18 cellular contexts compared by ENCODE assay signal in the genomic region with DNA sequence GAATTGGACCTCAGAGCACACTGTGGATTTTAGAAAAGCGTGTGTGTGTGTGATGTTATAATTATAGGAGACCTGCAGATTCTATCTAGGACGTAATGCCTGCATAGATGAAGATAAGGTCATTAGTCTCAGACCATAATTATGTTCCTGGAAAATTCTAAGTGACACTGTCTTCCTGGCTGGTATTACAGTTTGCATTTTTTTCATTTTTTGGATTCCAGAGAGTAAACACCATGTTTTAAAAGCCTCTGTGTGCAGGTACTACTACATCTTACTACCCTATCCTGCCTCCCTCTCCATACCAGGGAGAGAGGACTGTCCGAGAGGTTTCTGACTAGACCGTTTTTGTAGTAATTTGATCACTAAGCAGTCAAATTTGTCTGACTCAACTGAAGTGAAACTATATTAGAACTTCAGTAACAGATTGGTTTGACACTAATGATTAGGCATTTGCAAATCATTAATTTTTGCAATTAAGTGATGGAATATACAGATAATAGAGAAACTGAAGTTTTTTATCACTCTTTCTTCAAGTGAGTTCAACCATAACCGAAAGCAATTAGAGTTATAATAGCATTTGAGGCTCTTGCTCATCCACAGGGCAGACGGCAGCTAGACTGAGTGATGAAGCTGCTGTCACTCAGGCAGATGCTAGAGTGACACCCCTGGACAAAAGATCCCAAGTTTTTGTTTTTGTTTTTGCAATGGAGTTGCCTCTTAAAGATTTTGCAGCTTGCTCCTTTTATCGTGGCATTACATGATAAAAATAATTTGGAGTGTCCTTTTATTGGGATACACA. TPM values are rescaled to one million over a fixed set of nuclear protein-coding genes. Genes with fewer than 3 reads are reported as not detected.
A peak's percentile ranks its signal among the peaks of the same experiment; 100 is the strongest.
DNase-seq lines count a peak whose midpoint lies in the region; ATAC-seq, FAIRE-seq and TF ChIP-seq lines count a peak whose summit lies in the region.
"Had no signal": no experiment of that assay in that cellular context is flagged by ENCODE, and none has a peak within 500 bp of the region (broad histone marks: within the 10 kb centered on the region; RNA-seq: fewer than 3 reads in every experiment).

No MANE protein-coding gene starts in this region.

- H3K4me3 Mint-ChIP-seq in activated naive CD8-positive, alpha-beta T cell treated with anti-CD3 and anti-CD28 coated beads, Interleukin-2, amount 10 ng/mL, durations not matched to agents 7 days and 5 days = no peak overlapping the region
- H3K4me3 Mint-ChIP-seq in osteocyte (ENCODE audit: unreplicated experiment) = no peak overlapping the region
- H3K4me3 Mint-ChIP-seq: activated B cell treated with CpG ODN at 0.5 μM for 24 hours, natural killer cell had no signal

- no peak for TF ChIP-seq POLR2A in H54 (IDR thresholded peaks at IDR 0.05; ENCODE audit: low read depth, low read length)

- no peaks in the 10 kb centered on the region for H3K27me3 Mint-ChIP-seq in activated naive CD8-positive, alpha-beta T cell treated with anti-CD3 and anti-CD28 coated beads, Interleukin-2, amount 10 ng/mL, durations not matched to agents 7 days and 5 days
- H3K27me3 Mint-ChIP-seq in osteocyte (ENCODE audit: unreplicated experiment) = no peaks in the 10 kb centered on the region
- H3K27me3 Mint-ChIP-seq: activated B cell treated with CpG ODN at 0.5 μM for 24 hours had no signal

- DNase-seq in EH (ENCODE audit: low read depth) = peak; percentile 43
- DNase-seq in H54 (ENCODE audit: insufficient read length, low spot score) = no peak
- no peak for DNase-seq in activated naive CD8-positive, alpha-beta T cell treated with anti-CD3 and anti-CD28 coated beads, Interleukin-2, amount 10 ng/mL, durations not matched to agents 7 days and 5 days
- DNase-seq in osteocyte (ENCODE audit: extremely low spot score, unreplicated experiment) = no peak
- no peak for DNase-seq in omental fat pad (ENCODE audit: low spot score)
- no peak for DNase-seq in SW 1271 (lab: John Stamatoyannopoulos, UW)
- DNase-seq in COLO668 (lab: John Stamatoyannopoulos, UW; ENCODE audit: unreplicated experiment) = no peak
- DNase-seq: activated B cell treated with CpG ODN at 0.5 μM for 24 hours; activated CD8-positive, alpha-beta memory T cell treated with anti-CD3 and anti-CD28 coated beads for 24 hours; amniotic stem cell; COR-L47; erythroblast; natural killer cell; NCI-H1417; NCI-H526 treated with DMSO at 0.1 percent for 48 hours had no signal

- peaks cover 36% of the 10 kb centered on the region for H3K36me3 Mint-ChIP-seq in activated naive CD8-positive, alpha-beta T cell treated with anti-CD3 and anti-CD28 coated beads, Interleukin-2, amount 10 ng/mL, durations not matched to agents 7 days and 5 days
- peaks cover 56% of the 10 kb centered on the region for H3K36me3 Mint-ChIP-seq in osteocyte (ENCODE audit: unreplicated experiment)

- TF ChIP-seq CTCF in osteocyte (IDR thresholded peaks at IDR 0.05) (no peak), omental fat pad (IDR thresholded peaks at IDR 0.05) (no peak)

- peak overlapping the region; percentile 43 for H3K27ac Mint-ChIP-seq in activated naive CD8-positive, alpha-beta T cell treated with anti-CD3 and anti-CD28 coated beads, Interleukin-2, amount 10 ng/mL, durations not matched to agents 7 days and 5 days
- peak overlapping the region; percentile 84 for H3K27ac Mint-ChIP-seq in osteocyte (ENCODE audit: unreplicated experiment)
- H3K27ac Mint-ChIP-seq: activated B cell treated with CpG ODN at 0.5 μM for 24 hours, natural killer cell had no signal

- no peak for ATAC-seq in activated naive CD8-positive, alpha-beta T cell treated with anti-CD3 and anti-CD28 coated beads, Interleukin-2, amount 10 ng/mL, durations not matched to agents 7 days and 5 days (ENCODE audit: low read depth)
- ATAC-seq in omental fat pad (ENCODE audit: low FRiP score) = no peak
- ATAC-seq: natural killer cell, Right ventricle myocardium inferior had no signal

- POLR2A ChIA-PET in activated naive CD8-positive, alpha-beta T cell treated with anti-CD3 and anti-CD28 coated beads, Interleukin-2, amount 10 ng/mL, durations not matched to agents 7 days and 5 days (lab: Charles Lee) = no interaction called here

- H3K4me1 Mint-ChIP-seq in activated naive CD8-positive, alpha-beta T cell treated with anti-CD3 and anti-CD28 coated beads, Interleukin-2, amount 10 ng/mL, durations not matched to agents 7 days and 5 days = peaks cover 13% of the 10 kb centered on the region
- peaks cover 24% of the 10 kb centered on the region for H3K4me1 Mint-ChIP-seq in osteocyte (ENCODE audit: unreplicated experiment)

- FAIRE-seq in H54 (lab: Jason Lieb, UNC) = peak; percentile 15
- FAIRE-seq: frontal cortex, GM18507 had no signal

- H3K9me3 Mint-ChIP-seq in activated naive CD8-positive, alpha-beta T cell treated with anti-CD3 and anti-CD28 coated beads, Interleukin-2, amount 10 ng/mL, durations not matched to agents 7 days and 5 days = no peaks in the 10 kb centered on the region
- no peaks in the 10 kb centered on the region for H3K9me3 Mint-ChIP-seq in osteocyte (ENCODE audit: unreplicated experiment)
- H3K9me3 Mint-ChIP-seq: activated B cell treated with CpG ODN at 0.5 μM for 24 hours, natural killer cell had no signal

RNA-seq across cellular contexts. Expression of a gene that starts 44.2 kb away (rescaled TPM):
- 100 to 1,000 TPM; 285 to 293 TPM for total RNA-seq in activated naive CD8-positive, alpha-beta T cell treated with anti-CD3 and anti-CD28 coated beads, Interleukin-2, amount 10 ng/mL, durations not matched to agents 7 days and 5 days
- total RNA-seq in osteocyte (110 and 115 TPM in 2 replicates), omental fat pad (100 to 1,000 TPM in 1 of 4 donors, 10 to 100 TPM in 3; 84.8 to 164 (median 91.6) TPM)
